In genomic region chr15:87976552-87976951, GRCh38 we compare ENCODE assay signal across 8 cellular contexts.
"Had no signal": no experiment of that assay in that cellular context is flagged by ENCODE, and none has a peak within 500 bp of the region (broad histone marks: within the 10 kb centered on the region; RNA-seq: fewer than 3 reads in every experiment).

No MANE protein-coding gene starts in this region.

- DNase-seq: GDM1, GF-D8 had no signal

- ATAC-seq: GM12878 had no signal

- FAIRE-seq: G401.6, GM12878, GM12891, GM12892, GM18507, GM19239 had no signal

- H3K4me3 ChIP-seq: GM12878 had no signal
